ENCODE assay signal across 8 cellular contexts in the genomic region with DNA sequence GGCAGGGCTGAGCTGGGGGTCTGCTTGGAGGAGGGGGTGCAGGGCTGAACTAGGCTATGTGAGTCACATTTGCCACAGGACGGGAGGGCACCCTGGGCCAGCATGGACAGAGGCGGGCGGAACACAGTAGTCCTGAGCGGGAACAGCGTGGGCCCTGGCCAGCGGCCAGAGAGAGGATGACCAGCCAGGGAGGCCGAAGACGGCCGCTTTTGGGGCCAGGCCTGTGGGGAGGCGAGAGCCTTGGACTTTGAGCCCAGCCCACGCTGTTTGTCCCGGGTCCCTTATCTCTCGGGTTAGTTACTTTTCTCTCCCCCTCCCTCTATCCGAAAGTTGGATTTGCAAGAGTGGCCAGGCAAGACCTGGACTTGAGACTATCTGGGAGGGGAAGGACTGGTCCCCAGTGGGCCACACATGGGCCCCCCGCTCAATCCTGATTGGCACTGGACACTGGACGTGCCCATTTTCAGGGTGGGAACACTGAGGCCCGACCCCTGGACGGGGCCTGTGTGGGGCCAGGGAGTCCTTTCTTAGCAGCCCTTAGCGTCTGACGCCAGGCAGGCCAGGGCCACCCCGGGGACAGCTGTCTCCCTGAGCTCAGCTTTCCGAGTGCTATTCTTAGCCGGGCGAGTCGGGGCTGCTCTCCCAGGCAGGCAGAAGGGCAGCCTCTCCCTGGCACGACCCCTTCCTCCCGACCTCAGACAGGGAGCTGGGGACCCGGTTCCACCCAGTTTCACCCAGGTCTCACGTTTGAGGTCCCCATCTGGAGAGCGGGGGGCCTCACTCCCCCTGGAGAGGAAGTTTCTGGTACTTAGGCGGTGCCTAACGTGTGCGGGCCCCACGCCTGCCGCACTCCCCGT. TPM values are rescaled to one million over a fixed set of nuclear protein-coding genes. Genes with fewer than 3 reads are reported as not detected.
DNase-seq lines count a peak whose midpoint lies in the region; ATAC-seq and TF ChIP-seq lines count a peak whose summit lies in the region.

No MANE protein-coding gene starts in this region.

- ATAC-seq in heart right ventricle (peak; percentile 66 to 86 (median 76)), GM21576 (IDR thresholded peaks at IDR 0.05; ENCODE audit: unreplicated experiment) (no peak), GM21529 (IDR thresholded peaks at IDR 0.05; ENCODE audit: unreplicated experiment) (no peak)

- H3K36me3 Mint-ChIP-seq in activated CD4-positive, alpha-beta memory T cell treated with anti-CD3 and anti-CD28 coated beads for 36 hours: no peaks in the 10 kb centered on the region

- H3K36me3 ChIP-seq in BLaER1 treated with 17β-estradiol and CSF1 and Interleukin-3, amounts not matched to agents 10 nM and 100 nM: peaks cover 0 to 20% (median 1%) of the 10 kb centered on the region in 11 experiments; a peak in 7 of 22 replicates
- H3K36me3 ChIP-seq in heart right ventricle: peaks cover 0 to 10% (median 0%) of the 10 kb centered on the region in 9 donors

- no peaks in the 10 kb centered on the region for H3K27me3 ChIP-seq in BLaER1 treated with 17β-estradiol and CSF1 and Interleukin-3, amounts not matched to agents 10 nM and 100 nM
- peaks cover 0 to 38% (median 0%) of the 10 kb centered on the region in 7 donors for H3K27me3 ChIP-seq in heart right ventricle

- H3K4me3 Mint-ChIP-seq in activated CD4-positive, alpha-beta memory T cell treated with anti-CD3 and anti-CD28 coated beads for 36 hours: peak overlapping the region; percentile 70

- intact Hi-C loops in activated CD4-positive, alpha-beta memory T cell treated with anti-CD3 and anti-CD28 coated beads for 36 hours (cut with micrococcal nuclease): no loop called here
- intact Hi-C loops in heart right ventricle (cut with DNase I): loop anchor here in 4 of 10 donors (1.0 to 10.0 kb wide), 2 partner anchors 8 to 126 kb away; a partner anchor contains a TSS

- H3K9ac ChIP-seq in BLaER1 treated with 17β-estradiol and CSF1 and Interleukin-3, amounts not matched to agents 10 nM and 100 nM: peak overlapping the region; percentile 66 to 86 (median 79)

- peaks cover 2% of the 10 kb centered on the region for H3K27me3 Mint-ChIP-seq in activated CD4-positive, alpha-beta memory T cell treated with anti-CD3 and anti-CD28 coated beads for 36 hours

- no peak overlapping the region for H3K27ac Mint-ChIP-seq in activated CD4-positive, alpha-beta memory T cell treated with anti-CD3 and anti-CD28 coated beads for 36 hours

- POLR2A ChIA-PET in activated CD4-positive, alpha-beta memory T cell treated with anti-CD3 and anti-CD28 coated beads for 36 hours (lab: Charles Lee): no interaction called here

- no peak for DNase-seq in HFF-Myc (ENCODE audit: extremely low read depth, low read depth)
- DNase-seq in activated CD4-positive, alpha-beta memory T cell treated with anti-CD3 and anti-CD28 coated beads for 36 hours: no peak
- peak; percentile 68 to 73 for DNase-seq in heart right ventricle
- DNase-seq in retinal pigment epithelial cell (ENCODE audit: low read depth): no peak
- DNase-seq in activated CD8-positive, alpha-beta memory T cell treated with anti-CD3 and anti-CD28 coated beads for 24 hours: no peak

- peak overlapping the region; percentile 93 to 100 (median 97) for H3K4me2 ChIP-seq in BLaER1 treated with 17β-estradiol and CSF1 and Interleukin-3, amounts not matched to agents 10 nM and 100 nM

- no peaks in the 10 kb centered on the region for H3K9me3 Mint-ChIP-seq in activated CD4-positive, alpha-beta memory T cell treated with anti-CD3 and anti-CD28 coated beads for 36 hours

- H3K27ac ChIP-seq in BLaER1 treated with 17β-estradiol and CSF1 and Interleukin-3, amounts not matched to agents 10 nM and 100 nM: peak overlapping the region in 9 of 11 experiments; percentile 48 to 73 (median 62); a peak in 18 of 22 replicates
- peak overlapping the region; percentile 41 to 86 (median 79) for H3K27ac ChIP-seq in heart right ventricle

- no peaks in the 10 kb centered on the region for H3K9me3 ChIP-seq in BLaER1 treated with 17β-estradiol and CSF1 and Interleukin-3, amounts not matched to agents 10 nM and 100 nM (replicated peaks in 1 of 11)
- no peaks in the 10 kb centered on the region for H3K9me3 ChIP-seq in heart right ventricle

- peaks cover 0 to 51% (median 35%) of the 10 kb centered on the region in 11 experiments; a peak in 18 of 22 replicates for H4K20me1 ChIP-seq in BLaER1 treated with 17β-estradiol and CSF1 and Interleukin-3, amounts not matched to agents 10 nM and 100 nM

- CTCF ChIA-PET in activated CD4-positive, alpha-beta memory T cell treated with anti-CD3 and anti-CD28 coated beads for 36 hours (lab: Charles Lee): interaction anchor here (0.6 to 1.1 kb wide), 2 partner anchors 18 to 38 kb away, joined by 3 read pairs; no protein-coding TSS in a partner anchor

- TF ChIP-seq CTCF in HFF-Myc (IDR thresholded peaks at IDR 0.05; ENCODE audit: low read depth, low read length, missing control alignments) (no peak), heart right ventricle (IDR thresholded peaks at IDR 0.05) (no peak), retinal pigment epithelial cell (conservative IDR thresholded peaks at IDR 0.05; ENCODE audit: low read depth, low read length) (no peak)

- peaks cover 58 to 79% (median 73%) of the 10 kb centered on the region in 10 experiments for H3K4me1 ChIP-seq in BLaER1 treated with 17β-estradiol and CSF1 and Interleukin-3, amounts not matched to agents 10 nM and 100 nM
- peaks cover 18 to 46% (median 33%) of the 10 kb centered on the region in 9 donors for H3K4me1 ChIP-seq in heart right ventricle

- WGBS in heart right ventricle, 2 donors: 22% methylated on average over 36 of the region's 36 CpGs

- peaks cover 2% of the 10 kb centered on the region for H3K4me1 Mint-ChIP-seq in activated CD4-positive, alpha-beta memory T cell treated with anti-CD3 and anti-CD28 coated beads for 36 hours (ENCODE audit: low read depth)

- peak overlapping the region; percentile 73 to 91 (median 81) for H3K4me3 ChIP-seq in BLaER1 treated with 17β-estradiol and CSF1 and Interleukin-3, amounts not matched to agents 10 nM and 100 nM
- H3K4me3 ChIP-seq in HFF-Myc (replicated peaks; ENCODE audit: low read depth, low read length) (peak overlapping the region; percentile 59), heart right ventricle (peak overlapping the region; percentile 47 to 81 (median 72)), retinal pigment epithelial cell (ENCODE audit: low read length) (peak overlapping the region; percentile 53)

RNA-seq across cellular contexts. Expression of a gene that starts 0.8 kb away (rescaled TPM):
- 10 to 100 TPM; 21.0 to 21.1 TPM for total RNA-seq in activated CD4-positive, alpha-beta memory T cell treated with anti-CD3 and anti-CD28 coated beads for 36 hours
- 10 to 100 TPM; 53.4 to 89.2 (median 72.1) TPM for total RNA-seq in heart right ventricle
- polyA plus RNA-seq in heart right ventricle: 100 to 1,000 TPM in 1 of 2 donors, 10 to 100 TPM in 1; 30.8 to 260 TPM

RNA-seq across cellular contexts. Expression of a gene that starts 6.9 kb away (rescaled TPM):
- 100 to 1,000 TPM; 226 to 242 TPM for total RNA-seq in activated CD4-positive, alpha-beta memory T cell treated with anti-CD3 and anti-CD28 coated beads for 36 hours
- 100 to 1,000 TPM in 2 of 10 donors, 10 to 100 TPM in 8; 56.7 to 111 (median 73.8) TPM for total RNA-seq in heart right ventricle
- 10 to 100 TPM; 82.6 to 91.3 TPM for polyA plus RNA-seq in heart right ventricle

RNA-seq across cellular contexts. Expression of a gene that starts 16.8 kb away (rescaled TPM):
- total RNA-seq in activated CD4-positive, alpha-beta memory T cell treated with anti-CD3 and anti-CD28 coated beads for 36 hours: 100 to 1,000 TPM; 117 to 119 TPM
- 100 to 1,000 TPM; 248 to 446 (median 377) TPM for total RNA-seq in heart right ventricle
- 100 to 1,000 TPM; 307 to 498 TPM for polyA plus RNA-seq in heart right ventricle

RNA-seq across cellular contexts. Expression of a gene that starts 37.7 kb away (rescaled TPM):
- total RNA-seq in activated CD4-positive, alpha-beta memory T cell treated with anti-CD3 and anti-CD28 coated beads for 36 hours: 1,000 to 10,000 TPM; 1,642 to 1,717 TPM
- 100 to 1,000 TPM; 480 to 720 (median 539) TPM for total RNA-seq in heart right ventricle
- 1,000 to 10,000 TPM; 2,400 to 3,724 TPM for polyA plus RNA-seq in heart right ventricle

RNA-seq across cellular contexts. Expression of a gene that starts 49.4 kb away (rescaled TPM):
- total RNA-seq in activated CD4-positive, alpha-beta memory T cell treated with anti-CD3 and anti-CD28 coated beads for 36 hours: under 1 TPM; 0.07 to 0.15 TPM
- under 1 TPM in 9 of 10 donors, not detected in 1; 0.02 to 0.23 (median 0.08) TPM for total RNA-seq in heart right ventricle
- polyA plus RNA-seq in heart right ventricle: under 1 TPM; 0.13 to 0.15 TPM

Comparison
In these comparisons a context has a peak if more than half of its experiments do, and no peak if none do; other contexts are left out.
1. DNase-seq: peak in heart right ventricle (2 of 2); none in HFF-Myc (single experiment), activated CD4-positive, alpha-beta memory T cell treated with anti-CD3 and anti-CD28 coated beads for 36 hours (single experiment), retinal pigment epithelial cell (single experiment) and activated CD8-positive, alpha-beta memory T cell treated with anti-CD3 and anti-CD28 coated beads for 24 hours (single experiment).
2. ATAC-seq: peak in heart right ventricle (8 of 8); none in GM21576 (single experiment) and GM21529 (single experiment).
3. Peak in every context shown above with its lines, with median percentiles within 50 percentile points of each other: H3K4me3 ChIP-seq.